13 cellular contexts compared by ENCODE assay signal in the genomic region with DNA sequence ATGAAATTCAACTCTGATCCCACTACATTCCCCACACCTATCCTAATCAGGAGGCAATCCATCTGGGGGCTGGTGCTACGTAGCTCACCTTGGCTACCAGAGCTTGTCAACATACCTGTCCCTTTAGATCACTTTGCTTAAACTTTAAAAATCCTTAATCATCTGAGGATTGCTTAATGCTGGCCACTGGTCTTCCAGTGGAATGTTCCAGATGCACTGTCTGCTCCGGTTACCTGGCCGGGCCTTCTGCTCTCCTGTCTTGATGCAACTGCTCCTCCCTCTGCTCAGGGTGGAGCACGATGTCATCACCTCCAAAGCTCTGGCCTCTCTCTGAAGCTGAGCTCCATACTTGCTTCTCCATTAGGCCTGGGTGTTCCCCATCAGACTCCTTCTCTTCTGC.
"Had no signal": no experiment of that assay in that cellular context is flagged by ENCODE, and none has a peak within 500 bp of the region (broad histone marks: within the 10 kb centered on the region; RNA-seq: fewer than 3 reads in every experiment).

No MANE protein-coding gene starts in this region.

- H3K27ac Mint-ChIP-seq: activated naive CD8-positive, alpha-beta T cell; activated T-cell treated with anti-CD3 and anti-CD28 coated beads, Interleukin-2, amount 50 U/mL, for 24 hours; natural killer cell treated with Interleukin-12 subunit alpha and Interleukin-12 subunit beta and Interleukin-15 and Interleukin-18, amount 100 ng/mL, for 72 hours; stimulated activated naive CD8-positive, alpha-beta T cell treated with anti-CD3 and anti-CD28 coated beads, Interleukin-15, Interleukin-2, amounts not matched to agents 100 ng/mL and 50 ng/mL, for 24 hours had no signal

- H3K27me3 Mint-ChIP-seq: activated naive CD8-positive, alpha-beta T cell; activated T-cell treated with anti-CD3 and anti-CD28 coated beads, Interleukin-2, amount 50 U/mL, for 24 hours; natural killer cell treated with Interleukin-12 subunit alpha and Interleukin-12 subunit beta and Interleukin-15 and Interleukin-18, amount 100 ng/mL, for 72 hours; stimulated activated naive CD8-positive, alpha-beta T cell treated with anti-CD3 and anti-CD28 coated beads, Interleukin-15, Interleukin-2, amounts not matched to agents 100 ng/mL and 50 ng/mL, for 24 hours had no signal

- H3K4me3 Mint-ChIP-seq: activated naive CD8-positive, alpha-beta T cell; activated T-cell treated with anti-CD3 and anti-CD28 coated beads, Interleukin-2, amount 50 U/mL, for 24 hours; natural killer cell treated with Interleukin-12 subunit alpha and Interleukin-12 subunit beta and Interleukin-15 and Interleukin-18, amount 100 ng/mL, for 72 hours; stimulated activated naive CD8-positive, alpha-beta T cell treated with anti-CD3 and anti-CD28 coated beads, Interleukin-15, Interleukin-2, amounts not matched to agents 100 ng/mL and 50 ng/mL, for 24 hours had no signal

- H3K4me3 ChIP-seq: dorsolateral prefrontal cortex had no signal

- H3K9me3 Mint-ChIP-seq: activated T-cell treated with anti-CD3 and anti-CD28 coated beads, Interleukin-2, amount 50 U/mL, for 24 hours; natural killer cell treated with Interleukin-12 subunit alpha and Interleukin-12 subunit beta and Interleukin-15 and Interleukin-18, amount 100 ng/mL, for 72 hours; stimulated activated naive CD8-positive, alpha-beta T cell treated with anti-CD3 and anti-CD28 coated beads, Interleukin-15, Interleukin-2, amounts not matched to agents 100 ng/mL and 50 ng/mL, for 24 hours had no signal

- DNase-seq: activated CD4-positive, alpha-beta T cell treated with anti-CD3 and anti-CD28 coated beads, Interleukin-2, amount 50 U/mL, for 1 hour; activated CD4-positive, CD25-positive, alpha-beta regulatory T cell; activated effector memory CD4-positive, alpha-beta T cell treated with Interleukin-2 at 50 U/mL for 16 hours; activated T-cell treated with anti-CD3 and anti-CD28 coated beads, Interleukin-2, amount 50 U/mL, for 24 hours; brain microvascular endothelial cell; dorsolateral prefrontal cortex; hypothalamus; left cardiac atrium; stimulated activated CD4-positive, alpha-beta T cell treated with anti-CD3 and anti-CD28 coated beads, Interleukin-2, amount 100 ng/mL, for 48 hours; T-helper 2 cell had no signal

- H3K27me3 ChIP-seq: brain microvascular endothelial cell, dorsolateral prefrontal cortex had no signal

- H3K27ac ChIP-seq: brain microvascular endothelial cell, dorsolateral prefrontal cortex had no signal

- ATAC-seq: natural killer cell treated with Interleukin-12 subunit alpha and Interleukin-12 subunit beta and Interleukin-15 and Interleukin-18, amount 100 ng/mL, for 72 hours had no signal

- H3K36me3 Mint-ChIP-seq: natural killer cell treated with Interleukin-12 subunit alpha and Interleukin-12 subunit beta and Interleukin-15 and Interleukin-18, amount 100 ng/mL, for 72 hours had no signal
